In genomic region chr17:3594976-3595375, GRCh38 we compare ENCODE assay signal across 20 cellular contexts. TPM values are rescaled to one million over a fixed set of nuclear protein-coding genes. Genes with fewer than 3 reads are reported as not detected.
DNase-seq lines count a peak whose midpoint lies in the region; ATAC-seq and TF ChIP-seq lines count a peak whose summit lies in the region.
"Had no signal": no experiment of that assay in that cellular context is flagged by ENCODE, and none has a peak within 500 bp of the region (broad histone marks: within the 10 kb centered on the region; RNA-seq: fewer than 3 reads in every experiment).

No MANE protein-coding gene starts in this region.

- no peaks in the 10 kb centered on the region for H3K36me3 ChIP-seq in H7 (replicated peaks; ENCODE audit: control insufficient read depth, insufficient read depth, low read length)

- no peak for ATAC-seq in HG03342 (IDR thresholded peaks at IDR 0.05; ENCODE audit: unreplicated experiment)

- H3K27me3 ChIP-seq in H7 (ENCODE audit: control insufficient read depth, insufficient read depth, low read length), result no peaks in the 10 kb centered on the region
- H3K27me3 ChIP-seq in layer of hippocampus (ENCODE audit: control insufficient read depth, insufficient read depth, low read length), result no peaks in the 10 kb centered on the region

- TF ChIP-seq CTCF in cardiac fibroblast (IDR thresholded peaks at IDR 0.05; ENCODE audit: low read depth, low read length), result no peak

- H3K4me3 ChIP-seq in H7 (ENCODE audit: insufficient read depth, low read depth, low read length), result no peak overlapping the region
- no peak overlapping the region for H3K4me3 ChIP-seq in cardiac fibroblast (replicated peaks in 1 of 2; ENCODE audit: low read depth in 2 of 2, low read length in 2 of 2)
- H3K4me3 ChIP-seq: SK-N-MC had no signal

- peak overlapping the region; percentile 71 for H3K27ac ChIP-seq in layer of hippocampus (ENCODE audit: low read depth, low read length)
- H3K27ac ChIP-seq: KMS-11, SK-N-MC had no signal

- DNase-seq in DMS79 (lab: John Stamatoyannopoulos, UW) (peak; percentile 15), H7 (peak; percentile 30), cardiac fibroblast (ENCODE audit: low read depth in 2 of 2) (peak; percentile 4 to 5), NCI-H1436 (lab: John Stamatoyannopoulos, UW) (no peak), HPDE6-E6E7 (ENCODE audit: extremely low spot score) (no peak), HuH-7 (ENCODE audit: low spot score) (no peak)
- DNase-seq: ACHN; Caco-2; CD4-positive, CD25-positive, alpha-beta regulatory T cell; DMS153; HCEC 1CT; NCI-H1436 treated with DMSO at 0.1 percent for 48 hours; NCI-H2029 treated with DMSO at 0.1 percent for 48 hours; NCI-H2171 treated with DMSO at 0.1 percent for 48 hours; NCI-H510A; NCI-H774 had no signal

RNA-seq across cellular contexts. Expression of gene TRPV1, which starts 14.2 kb away (rescaled TPM):
- total RNA-seq in H7 (2014; rRNA removed; shearing (Covaris generic)), result 3.0 and 3.1 TPM in 2 replicates

RNA-seq across cellular contexts. Expression of gene TRPV3, which starts 37.4 kb away (rescaled TPM):
- 0.69 and 2.5 TPM in 2 replicates for total RNA-seq in H7 (2014; rRNA removed; shearing (Covaris generic))

RNA-seq across cellular contexts. Expression of gene SHPK, which starts 41.1 kb away (rescaled TPM):
- total RNA-seq in H7 (2014; rRNA removed; shearing (Covaris generic)), result 22.9 and 27.0 TPM in 2 replicates

RNA-seq across cellular contexts. Expression of gene CTNS, which starts 41.6 kb away (rescaled TPM):
- 9.6 and 17.9 TPM in 2 replicates for total RNA-seq in H7 (2014; rRNA removed; shearing (Covaris generic))

Comparison
In these comparisons a context has a peak if more than half of its experiments do, and no peak if none do; other contexts are left out.
1. DNase-seq: peak in DMS79 (single experiment), H7 (single experiment) and cardiac fibroblast (2 of 2); none in NCI-H1436 (single experiment), HPDE6-E6E7 (single experiment) and HuH-7 (single experiment).